8 cellular contexts compared by ENCODE assay signal in the genomic region with DNA sequence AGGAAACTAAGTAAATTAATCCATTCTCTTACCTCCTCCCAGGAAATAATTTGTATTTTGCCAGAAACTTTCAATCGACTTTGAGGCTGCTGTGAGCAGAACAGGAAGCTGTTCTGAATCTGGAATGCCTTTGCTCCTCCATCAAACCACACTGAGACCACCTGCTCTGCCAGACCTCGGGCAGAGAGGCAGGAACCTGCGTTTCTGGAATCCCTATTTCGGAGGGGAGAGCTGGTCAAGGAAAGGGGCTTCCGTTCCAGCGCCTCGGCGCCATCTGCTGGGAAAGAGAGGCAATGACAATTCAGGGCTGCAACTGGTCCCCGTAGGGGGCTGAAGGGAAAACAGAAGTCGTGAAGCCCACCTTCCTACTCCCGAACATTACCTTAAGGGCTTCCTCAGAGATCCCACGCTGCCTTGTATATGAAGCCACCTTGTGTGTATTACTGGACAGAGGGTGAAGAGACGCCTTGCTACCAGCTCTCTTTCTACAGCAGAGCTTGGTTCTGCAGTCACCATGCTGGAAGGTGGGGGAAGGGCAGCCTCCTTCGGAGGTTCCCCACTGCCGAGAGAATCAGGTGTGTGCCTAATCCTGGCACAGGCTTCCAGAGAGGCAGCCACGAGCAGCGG. TPM values are rescaled to one million over a fixed set of nuclear protein-coding genes. Genes with fewer than 3 reads are reported as not detected.
DNase-seq lines count a peak whose midpoint lies in the region; ATAC-seq and TF ChIP-seq lines count a peak whose summit lies in the region.

No MANE protein-coding gene starts in this region.

- H3K9ac ChIP-seq in colonic mucosa (ENCODE audit: low read depth in 2 of 2, low read length in 2 of 2) = peak overlapping the region; percentile 0 to 42

- H3K4me3 ChIP-seq in colonic mucosa = peak overlapping the region; percentile 22

- H3K4me1 ChIP-seq in colonic mucosa = peaks cover 4% of the 10 kb centered on the region

- DNase-seq in NCI-H2171 (lab: John Stamatoyannopoulos, UW) (peak; percentile 65), colonic mucosa (peak; percentile 75), kidney tubule cell (ENCODE audit: low spot score) (peak; percentile 65), SKM-1 (lab: John Stamatoyannopoulos, UW; ENCODE audit: unreplicated experiment) (no peak)
- DNase-seq in activated CD4-positive, CD25-positive, alpha-beta regulatory T cell treated with anti-CD3 and anti-CD28 coated beads, Interleukin-2, amount 50 U/mL, for 72 hours = peak; percentile 68
- peak; percentile 36 to 45 (median 44) for DNase-seq in stimulated activated CD4-positive, alpha-beta T cell treated with anti-CD3 and anti-CD28 coated beads, Interleukin-1b, Interleukin-23, amount 100 ng/mL, for 24 hours (ENCODE audit: low read depth in 4 of 4, low spot score in 1 of 4)

- TF ChIP-seq CTCF in GM12873 (IDR thresholded peaks at IDR 0.05; ENCODE audit: insufficient read depth, low read depth, low read length, missing control alignments) = peak; percentile 98
- peak; percentile 93 for TF ChIP-seq CTCF in colonic mucosa (IDR thresholded peaks at IDR 0.05)

- ATAC-seq in HG03025 (IDR thresholded peaks at IDR 0.05; ENCODE audit: low FRiP score, unreplicated experiment) = peak; percentile 74

- H3K36me3 ChIP-seq in colonic mucosa = no peaks in the 10 kb centered on the region

- intact Hi-C loops in colonic mucosa (cut with DNase I) = loop anchor here (5.0 kb wide), 1 partner anchor 80 kb away; no protein-coding TSS in a partner anchor

- no peaks in the 10 kb centered on the region for H3K27me3 ChIP-seq in colonic mucosa

- no peak overlapping the region for H3K27ac ChIP-seq in colonic mucosa

- H3K9me3 ChIP-seq in colonic mucosa = no peaks in the 10 kb centered on the region

RNA-seq across cellular contexts. Expression of gene ZNF467, which starts 31.2 kb away (rescaled TPM):
- total RNA-seq in colonic mucosa = 1 to 10 TPM; 2.5 to 5.0 TPM
